ENCODE assay signal across 8 cellular contexts in genomic region chr6:98946877-98947410, GRCh38. TPM values are rescaled to one million over a fixed set of nuclear protein-coding genes. Genes with fewer than 3 reads are reported as not detected.
A peak's percentile ranks its signal among the peaks of the same experiment; 100 is the strongest.
DNase-seq lines count a peak whose midpoint lies in the region; ATAC-seq, FAIRE-seq and TF ChIP-seq lines count a peak whose summit lies in the region.

No MANE protein-coding gene starts in this region.

- H3K36me3 ChIP-seq in ectodermal cell (ENCODE audit: control insufficient read depth, insufficient read depth, low read length): no peaks in the 10 kb centered on the region
- no peaks in the 10 kb centered on the region for H3K36me3 ChIP-seq in mucosa of descending colon (ENCODE audit: low read depth)

- peak overlapping the region; percentile 94 for H3K27ac Mint-ChIP-seq in stimulated activated naive CD8-positive, alpha-beta T cell treated with anti-CD3 and anti-CD28 coated beads, Interleukin-15, Interleukin-2, amounts not matched to agents 100 ng/mL and 50 ng/mL, for 24 hours

- peak overlapping the region; percentile 76 for H3K27ac ChIP-seq in ectodermal cell (ENCODE audit: insufficient read depth, low read depth, low read length, poor library complexity, severe bottlenecking)

- 26 to 40% methylated on average over 6 to 8 of the region's 9 CpGs for WGBS in ectodermal cell, 2 experiments

- peaks cover 39% of the 10 kb centered on the region for H3K4me1 Mint-ChIP-seq in stimulated activated naive CD8-positive, alpha-beta T cell treated with anti-CD3 and anti-CD28 coated beads, Interleukin-15, Interleukin-2, amounts not matched to agents 100 ng/mL and 50 ng/mL, for 24 hours (ENCODE audit: low read depth)

- H3K27me3 ChIP-seq in ectodermal cell (ENCODE audit: control insufficient read depth, insufficient read depth, low read length, poor library complexity, severe bottlenecking): no peaks in the 10 kb centered on the region

- peak overlapping the region; percentile 70 for H3K4me3 ChIP-seq in ectodermal cell (ENCODE audit: insufficient read depth, low read depth, low read length)
- peak overlapping the region; percentile 69 for H3K4me3 ChIP-seq in mucosa of descending colon

- peaks cover 14% of the 10 kb centered on the region for H3K27me3 Mint-ChIP-seq in stimulated activated naive CD8-positive, alpha-beta T cell treated with anti-CD3 and anti-CD28 coated beads, Interleukin-15, Interleukin-2, amounts not matched to agents 100 ng/mL and 50 ng/mL, for 24 hours

- peaks cover 30% of the 10 kb centered on the region for H3K36me3 Mint-ChIP-seq in stimulated activated naive CD8-positive, alpha-beta T cell treated with anti-CD3 and anti-CD28 coated beads, Interleukin-15, Interleukin-2, amounts not matched to agents 100 ng/mL and 50 ng/mL, for 24 hours (ENCODE audit: low read depth)

- no peaks in the 10 kb centered on the region for H3K9me3 Mint-ChIP-seq in stimulated activated naive CD8-positive, alpha-beta T cell treated with anti-CD3 and anti-CD28 coated beads, Interleukin-15, Interleukin-2, amounts not matched to agents 100 ng/mL and 50 ng/mL, for 24 hours

- intact Hi-C loops in mucosa of descending colon (cut with DNase I, micrococcal nuclease): no loop called here

- FAIRE-seq in GM18507 (lab: Jason Lieb, UNC): peak; percentile 84

- ATAC-seq in HG02642 (IDR thresholded peaks at IDR 0.05; ENCODE audit: poor library complexity, unreplicated experiment) (peak; percentile 26), mucosa of descending colon (peak; percentile 4)

- TF ChIP-seq CTCF in mucosa of descending colon (IDR thresholded peaks at IDR 0.05): no peak

- DNase-seq in GM18507 (ENCODE audit: extremely low spot score, insufficient read length, low read depth) (no peak), NCI-H1105 (lab: John Stamatoyannopoulos, UW) (peak; percentile 85), mucosa of descending colon (peak; percentile 59 to 70 (median 65)), NCI-H1694 treated with DMSO at 0.1 percent for 48 hours (lab: John Stamatoyannopoulos, UW) (no peak)
- peak; percentile 15 to 28 for DNase-seq in activated CD4-positive, alpha-beta T cell treated with anti-CD3 and anti-CD28 coated beads for 4 hours

- peak overlapping the region; percentile 91 for H3K4me3 Mint-ChIP-seq in stimulated activated naive CD8-positive, alpha-beta T cell treated with anti-CD3 and anti-CD28 coated beads, Interleukin-15, Interleukin-2, amounts not matched to agents 100 ng/mL and 50 ng/mL, for 24 hours

- H3K9me3 ChIP-seq in ectodermal cell (ENCODE audit: control insufficient read depth, low read length): no peaks in the 10 kb centered on the region
- no peaks in the 10 kb centered on the region for H3K9me3 ChIP-seq in mucosa of descending colon

- H3K4me1 ChIP-seq in ectodermal cell (ENCODE audit: control insufficient read depth, insufficient read depth, low read length) (peaks cover 5% of the 10 kb centered on the region), mucosa of descending colon (ENCODE audit: low read depth) (peaks cover 19% of the 10 kb centered on the region)

RNA-seq across cellular contexts. Expression of gene FBXL4, which starts 0.8 kb away (rescaled TPM):
- 11.7 TPM for polyA plus RNA-seq in ectodermal cell (2013, experiment 1 of 4)
- 9.2 TPM for polyA plus RNA-seq in ectodermal cell (2013, experiment 2 of 4)
- polyA plus RNA-seq in ectodermal cell (2013, experiment 3 of 4): 10.3 TPM
- 10.0 TPM for polyA plus RNA-seq in ectodermal cell (2013, experiment 4 of 4)
- 10 to 100 TPM; 13.2 to 23.8 (median 22.5) TPM for total RNA-seq in mucosa of descending colon

Comparison
In these comparisons a context has a peak if more than half of its experiments do, and no peak if none do; other contexts are left out.
1. DNase-seq: peak in NCI-H1105 (single experiment), activated CD4-positive, alpha-beta T cell treated with anti-CD3 and anti-CD28 coated beads for 4 hours (2 of 2) and mucosa of descending colon (3 of 3); none in GM18507 (single experiment) and NCI-H1694 treated with DMSO at 0.1 percent for 48 hours (single experiment).